2 cellular contexts compared by ENCODE assay signal in the genomic region with DNA sequence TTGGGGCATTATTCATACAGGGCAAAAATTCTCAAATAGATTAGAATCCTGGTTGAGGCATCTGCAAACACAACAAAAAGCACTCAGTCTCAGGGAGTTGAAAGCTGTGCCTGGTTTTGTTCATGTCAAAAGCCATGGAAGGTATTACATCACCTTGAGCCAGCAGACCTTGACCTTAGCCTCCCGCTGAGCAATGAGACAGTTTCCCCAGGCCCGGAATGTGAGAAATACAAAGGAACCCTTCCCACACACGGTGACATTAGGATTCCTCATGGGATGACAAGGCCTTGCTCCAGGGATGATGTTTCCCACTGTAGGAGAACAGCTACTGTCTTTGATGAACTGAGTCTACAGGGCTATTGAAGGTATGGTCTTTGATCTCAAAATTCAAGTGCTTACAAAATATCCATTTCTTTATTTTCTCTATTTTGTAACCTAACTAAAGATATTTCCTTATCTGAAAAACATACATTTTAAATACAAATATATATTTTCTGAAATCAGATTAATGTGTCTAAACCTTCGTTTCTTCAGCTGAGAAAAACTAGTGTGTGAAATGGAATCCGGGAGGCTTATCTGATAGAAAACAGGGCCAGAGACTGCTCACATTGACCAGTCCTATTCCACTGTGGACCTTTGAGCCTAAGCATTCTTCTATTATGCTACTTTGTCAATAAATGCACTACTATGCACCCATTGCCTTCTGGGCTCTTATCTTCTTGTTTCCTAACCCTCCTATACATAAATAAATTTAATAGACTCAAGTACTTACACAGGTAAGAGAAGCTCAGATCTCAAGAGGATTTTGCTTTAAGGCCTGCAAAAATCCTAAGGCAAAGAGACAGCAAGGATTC.
A peak's percentile ranks its signal among the peaks of the same experiment; 100 is the strongest.
TF ChIP-seq lines count a peak whose summit lies in the region.

No MANE protein-coding gene starts in this region.

TF ChIP-seq in GM23338, 12 proteins besides CTCF, POLR2A, EP300 and RAD21:
- TF ChIP-seq POLR2AphosphoS5 (IDR thresholded peaks at IDR 0.05; ENCODE audit: low read depth) = no peak
- peak; percentile 62; the same call in 1 of the 2 replicates for TF ChIP-seq ZNF462 (CRISPR knock-in tag; IDR thresholded peaks at IDR 0.05)

TF ChIP-seq in HepG2, 621 proteins besides CTCF, POLR2A, EP300 and RAD21 (continues in another document):
- TF ChIP-seq ZNF75D (CRISPR knock-in tag; IDR thresholded peaks at IDR 0.05; ENCODE audit: borderline replicate concordance) (no peak), MBD4 (IDR thresholded peaks at IDR 0.05; ENCODE audit: borderline replicate concordance, low read length) (no peak), ZNF569 (CRISPR knock-in tag; IDR thresholded peaks at IDR 0.05; ENCODE audit: borderline replicate concordance) (no peak), ZNF766 (CRISPR knock-in tag; IDR thresholded peaks at IDR 0.05; ENCODE audit: borderline replicate concordance) (no peak), RORA (CRISPR knock-in tag; IDR thresholded peaks at IDR 0.05) (no peak), ESRRA (CRISPR knock-in tag; IDR thresholded peaks at IDR 0.05; ENCODE audit: low read depth) (no peak), ZNF577 (CRISPR knock-in tag; IDR thresholded peaks at IDR 0.05; ENCODE audit: borderline replicate concordance, low read depth) (no peak), TIGD3 (CRISPR knock-in tag; IDR thresholded peaks at IDR 0.05; ENCODE audit: borderline replicate concordance) (no peak), KLF12 (CRISPR knock-in tag; IDR thresholded peaks at IDR 0.05; ENCODE audit: borderline replicate concordance) (no peak), FOXO1 (CRISPR knock-in tag; IDR thresholded peaks at IDR 0.05) (peak; percentile 87), JDP2 (CRISPR knock-in tag; IDR thresholded peaks at IDR 0.05; ENCODE audit: borderline replicate concordance) (no peak), SETDB1 (CRISPR knock-in tag; IDR thresholded peaks at IDR 0.05; ENCODE audit: borderline replicate concordance) (no peak), GPN1 (CRISPR knock-in tag; IDR thresholded peaks at IDR 0.05; ENCODE audit: borderline replicate concordance) (no peak), PRPF4 (IDR thresholded peaks at IDR 0.05; ENCODE audit: low read depth, low read length, poor library complexity, severe bottlenecking) (no peak), NR1H2 (CRISPR knock-in tag; IDR thresholded peaks at IDR 0.05; ENCODE audit: borderline replicate concordance, low read depth) (no peak), ZNF556 (CRISPR knock-in tag; IDR thresholded peaks at IDR 0.05; ENCODE audit: borderline replicate concordance) (no peak), MED13 (CRISPR knock-in tag; IDR thresholded peaks at IDR 0.05) (no peak), TCF7L2 (IDR thresholded peaks at IDR 0.05; ENCODE audit: low read depth, low read length) (no peak), FLYWCH1 (CRISPR knock-in tag; IDR thresholded peaks at IDR 0.05) (no peak), NR2F1 (CRISPR knock-in tag; IDR thresholded peaks at IDR 0.05) (peak; percentile 97 to 98), GATA4 (IDR thresholded peaks at IDR 0.05; ENCODE audit: borderline replicate concordance, low read depth) (no peak; the same call in 1 of the 2 replicates), ZNF790 (CRISPR knock-in tag; IDR thresholded peaks at IDR 0.05; ENCODE audit: borderline replicate concordance) (no peak), ZNF841 (CRISPR knock-in tag; IDR thresholded peaks at IDR 0.05; ENCODE audit: borderline replicate concordance) (no peak), SMAD3 (CRISPR knock-in tag; IDR thresholded peaks at IDR 0.05) (peak; percentile 89), THYN1 (CRISPR knock-in tag; IDR thresholded peaks at IDR 0.05; ENCODE audit: borderline replicate concordance, low read depth) (no peak), ZFP1 (CRISPR knock-in tag; IDR thresholded peaks at IDR 0.05) (no peak), ZNF782 (CRISPR knock-in tag; IDR thresholded peaks at IDR 0.05; ENCODE audit: borderline replicate concordance) (no peak), KDM5A (IDR thresholded peaks at IDR 0.05; ENCODE audit: borderline replicate concordance, low read length) (no peak; the same call in 1 of the 2 replicates), ZNF530 (CRISPR knock-in tag; IDR thresholded peaks at IDR 0.05; ENCODE audit: low read depth) (no peak), ZGPAT (CRISPR knock-in tag; IDR thresholded peaks at IDR 0.05) (peak; percentile 83; the same call in 1 of the 2 replicates), ZNF557 (CRISPR knock-in tag; IDR thresholded peaks at IDR 0.05) (0 out of 2 replicates have a peak, but pooled peaks have one; percentile 77), TOPORS (CRISPR knock-in tag; IDR thresholded peaks at IDR 0.05) (no peak), USF2 (IDR thresholded peaks at IDR 0.05; ENCODE audit: low read depth, low read length) (no peak), USF2 (CRISPR knock-in tag; IDR thresholded peaks at IDR 0.05; ENCODE audit: borderline replicate concordance) (no peak), ZNF614 (CRISPR knock-in tag; IDR thresholded peaks at IDR 0.05; ENCODE audit: borderline replicate concordance) (peak; percentile 58; the same call in 1 of the 2 replicates), NR0B2 (CRISPR knock-in tag; IDR thresholded peaks at IDR 0.05) (no peak), ZNF644 (CRISPR knock-in tag; IDR thresholded peaks at IDR 0.05; ENCODE audit: low read depth) (peak; percentile 94), JUND (CRISPR knock-in tag; IDR thresholded peaks at IDR 0.05) (0 out of 2 replicates have a peak, but pooled peaks have one; percentile 43), ZBTB1 (CRISPR knock-in tag; IDR thresholded peaks at IDR 0.05; ENCODE audit: borderline replicate concordance) (no peak), MXI1 (IDR thresholded peaks at IDR 0.05; ENCODE audit: borderline replicate concordance, low read depth, low read length) (peak; percentile 37; the same call in 1 of the 3 replicates), MIXL1 (CRISPR knock-in tag; IDR thresholded peaks at IDR 0.05) (peak; percentile 35; the same call in 1 of the 2 replicates)
- TF ChIP-seq, protein P1, sequence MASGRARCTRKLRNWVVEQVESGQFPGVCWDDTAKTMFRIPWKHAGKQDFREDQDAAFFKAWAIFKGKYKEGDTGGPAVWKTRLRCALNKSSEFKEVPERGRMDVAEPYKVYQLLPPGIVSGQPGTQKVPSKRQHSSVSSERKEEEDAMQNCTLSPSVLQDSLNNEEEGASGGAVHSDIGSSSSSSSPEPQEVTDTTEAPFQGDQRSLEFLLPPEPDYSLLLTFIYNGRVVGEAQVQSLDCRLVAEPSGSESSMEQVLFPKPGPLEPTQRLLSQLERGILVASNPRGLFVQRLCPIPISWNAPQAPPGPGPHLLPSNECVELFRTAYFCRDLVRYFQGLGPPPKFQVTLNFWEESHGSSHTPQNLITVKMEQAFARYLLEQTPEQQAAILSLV (CRISPR knock-in tag; IDR thresholded peaks at IDR 0.05; ENCODE audit: borderline replicate concordance) = no peak
- TF ChIP-seq, protein P2, sequence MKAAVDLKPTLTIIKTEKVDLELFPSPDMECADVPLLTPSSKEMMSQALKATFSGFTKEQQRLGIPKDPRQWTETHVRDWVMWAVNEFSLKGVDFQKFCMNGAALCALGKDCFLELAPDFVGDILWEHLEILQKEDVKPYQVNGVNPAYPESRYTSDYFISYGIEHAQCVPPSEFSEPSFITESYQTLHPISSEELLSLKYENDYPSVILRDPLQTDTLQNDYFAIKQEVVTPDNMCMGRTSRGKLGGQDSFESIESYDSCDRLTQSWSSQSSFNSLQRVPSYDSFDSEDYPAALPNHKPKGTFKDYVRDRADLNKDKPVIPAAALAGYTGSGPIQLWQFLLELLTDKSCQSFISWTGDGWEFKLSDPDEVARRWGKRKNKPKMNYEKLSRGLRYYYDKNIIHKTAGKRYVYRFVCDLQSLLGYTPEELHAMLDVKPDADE (CRISPR knock-in tag; IDR thresholded peaks at IDR 0.05) = no peak
- TF ChIP-seq, protein P3, sequence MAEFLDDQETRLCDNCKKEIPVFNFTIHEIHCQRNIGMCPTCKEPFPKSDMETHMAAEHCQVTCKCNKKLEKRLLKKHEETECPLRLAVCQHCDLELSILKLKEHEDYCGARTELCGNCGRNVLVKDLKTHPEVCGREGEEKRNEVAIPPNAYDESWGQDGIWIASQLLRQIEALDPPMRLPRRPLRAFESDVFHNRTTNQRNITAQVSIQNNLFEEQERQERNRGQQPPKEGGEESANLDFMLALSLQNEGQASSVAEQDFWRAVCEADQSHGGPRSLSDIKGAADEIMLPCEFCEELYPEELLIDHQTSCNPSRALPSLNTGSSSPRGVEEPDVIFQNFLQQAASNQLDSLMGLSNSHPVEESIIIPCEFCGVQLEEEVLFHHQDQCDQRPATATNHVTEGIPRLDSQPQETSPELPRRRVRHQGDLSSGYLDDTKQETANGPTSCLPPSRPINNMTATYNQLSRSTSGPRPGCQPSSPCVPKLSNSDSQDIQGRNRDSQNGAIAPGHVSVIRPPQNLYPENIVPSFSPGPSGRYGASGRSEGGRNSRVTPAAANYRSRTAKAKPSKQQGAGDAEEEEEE (CRISPR knock-in tag; IDR thresholded peaks at IDR 0.05; ENCODE audit: borderline replicate concordance) = no peak
- TF ChIP-seq, protein P4, sequence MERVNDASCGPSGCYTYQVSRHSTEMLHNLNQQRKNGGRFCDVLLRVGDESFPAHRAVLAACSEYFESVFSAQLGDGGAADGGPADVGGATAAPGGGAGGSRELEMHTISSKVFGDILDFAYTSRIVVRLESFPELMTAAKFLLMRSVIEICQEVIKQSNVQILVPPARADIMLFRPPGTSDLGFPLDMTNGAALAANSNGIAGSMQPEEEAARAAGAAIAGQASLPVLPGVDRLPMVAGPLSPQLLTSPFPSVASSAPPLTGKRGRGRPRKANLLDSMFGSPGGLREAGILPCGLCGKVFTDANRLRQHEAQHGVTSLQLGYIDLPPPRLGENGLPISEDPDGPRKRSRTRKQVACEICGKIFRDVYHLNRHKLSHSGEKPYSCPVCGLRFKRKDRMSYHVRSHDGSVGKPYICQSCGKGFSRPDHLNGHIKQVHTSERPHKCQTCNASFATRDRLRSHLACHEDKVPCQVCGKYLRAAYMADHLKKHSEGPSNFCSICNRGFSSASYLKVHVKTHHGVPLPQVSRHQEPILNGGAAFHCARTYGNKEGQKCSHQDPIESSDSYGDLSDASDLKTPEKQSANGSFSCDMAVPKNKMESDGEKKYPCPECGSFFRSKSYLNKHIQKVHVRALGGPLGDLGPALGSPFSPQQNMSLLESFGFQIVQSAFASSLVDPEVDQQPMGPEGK (CRISPR knock-in tag; IDR thresholded peaks at IDR 0.05) = peak; percentile 73
- TF ChIP-seq, protein P5, sequence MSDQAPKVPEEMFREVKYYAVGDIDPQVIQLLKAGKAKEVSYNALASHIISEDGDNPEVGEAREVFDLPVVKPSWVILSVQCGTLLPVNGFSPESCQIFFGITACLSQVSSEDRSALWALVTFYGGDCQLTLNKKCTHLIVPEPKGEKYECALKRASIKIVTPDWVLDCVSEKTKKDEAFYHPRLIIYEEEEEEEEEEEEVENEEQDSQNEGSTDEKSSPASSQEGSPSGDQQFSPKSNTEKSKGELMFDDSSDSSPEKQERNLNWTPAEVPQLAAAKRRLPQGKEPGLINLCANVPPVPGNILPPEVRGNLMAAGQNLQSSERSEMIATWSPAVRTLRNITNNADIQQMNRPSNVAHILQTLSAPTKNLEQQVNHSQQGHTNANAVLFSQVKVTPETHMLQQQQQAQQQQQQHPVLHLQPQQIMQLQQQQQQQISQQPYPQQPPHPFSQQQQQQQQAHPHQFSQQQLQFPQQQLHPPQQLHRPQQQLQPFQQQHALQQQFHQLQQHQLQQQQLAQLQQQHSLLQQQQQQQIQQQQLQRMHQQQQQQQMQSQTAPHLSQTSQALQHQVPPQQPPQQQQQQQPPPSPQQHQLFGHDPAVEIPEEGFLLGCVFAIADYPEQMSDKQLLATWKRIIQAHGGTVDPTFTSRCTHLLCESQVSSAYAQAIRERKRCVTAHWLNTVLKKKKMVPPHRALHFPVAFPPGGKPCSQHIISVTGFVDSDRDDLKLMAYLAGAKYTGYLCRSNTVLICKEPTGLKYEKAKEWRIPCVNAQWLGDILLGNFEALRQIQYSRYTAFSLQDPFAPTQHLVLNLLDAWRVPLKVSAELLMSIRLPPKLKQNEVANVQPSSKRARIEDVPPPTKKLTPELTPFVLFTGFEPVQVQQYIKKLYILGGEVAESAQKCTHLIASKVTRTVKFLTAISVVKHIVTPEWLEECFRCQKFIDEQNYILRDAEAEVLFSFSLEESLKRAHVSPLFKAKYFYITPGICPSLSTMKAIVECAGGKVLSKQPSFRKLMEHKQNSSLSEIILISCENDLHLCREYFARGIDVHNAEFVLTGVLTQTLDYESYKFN (CRISPR knock-in tag; conservative IDR thresholded peaks at IDR 0.05) = peak; percentile 88
